Comparison of ENCODE assay signal across 20 cellular contexts in the genomic region with DNA sequence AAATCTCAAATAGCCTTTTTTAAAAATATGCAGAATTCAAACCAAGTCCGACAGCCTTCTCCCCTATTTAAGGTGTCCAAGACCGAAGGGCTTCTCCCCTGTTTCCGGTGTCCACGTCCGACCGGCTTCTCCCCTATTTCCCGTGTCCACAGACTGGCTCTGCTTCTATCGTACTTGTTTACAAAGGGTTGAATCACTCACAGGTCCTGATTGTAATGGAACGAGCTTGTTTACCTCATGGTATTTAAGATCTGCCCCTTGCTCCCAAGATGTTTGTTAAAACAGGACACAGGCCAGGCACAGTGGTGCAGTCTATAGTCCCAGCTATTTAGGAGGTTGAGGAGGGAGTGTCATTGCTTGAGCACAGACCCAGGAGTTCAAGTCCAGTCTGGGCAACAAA.
DNase-seq lines count a peak whose midpoint lies in the region; ATAC-seq, FAIRE-seq and TF ChIP-seq lines count a peak whose summit lies in the region.
"Had no signal": no experiment of that assay in that cellular context is flagged by ENCODE, and none has a peak within 500 bp of the region (broad histone marks: within the 10 kb centered on the region; RNA-seq: fewer than 3 reads in every experiment).

No MANE protein-coding gene starts in this region.

- H3K4me2 ChIP-seq in HepG2 (ENCODE audit: low read depth, low read length) (peak overlapping the region; percentile 61), neural progenitor cell (no peak overlapping the region)
- H3K4me2 ChIP-seq: A549 had no signal

- DNase-seq in Panc1 (ENCODE audit: low read depth, low spot score) (peak; percentile 35), HepG2 (ENCODE audit: low spot score) (peak; percentile 11), neural progenitor cell (ENCODE audit: low spot score) (no peak)
- DNase-seq in activated CD4-positive, alpha-beta memory T cell treated with anti-CD3 and anti-CD28 coated beads, Interleukin-2, amount 10 ng/mL, durations not matched to agents 7 days and 5 days, result no peak
- DNase-seq: AML-193; Caco-2; CD4-positive, alpha-beta T cell; DMS153; DMS79; GDM1; KG1 had no signal

- H3K9me3 ChIP-seq in Panc1 (ENCODE audit: control insufficient read depth, insufficient read depth, low read depth, low read length) (no peaks in the 10 kb centered on the region), HepG2 (ENCODE audit: low read length) (no peaks in the 10 kb centered on the region), neural progenitor cell (ENCODE audit: low read depth) (no peaks in the 10 kb centered on the region)
- H3K9me3 ChIP-seq: A549, Caco-2, HAP-1 had no signal

- in situ Hi-C loops in Panc1 (cut with HindIII; ENCODE audit: low pct_unique_long_range_greater_than_20kb, low sequenced_read_pairs) (no loop called here), HepG2 (cut with HindIII; ENCODE audit: extremely low pct_ligation_motif_present, low pct_unique_long_range_greater_than_20kb) (no loop called here)

- H3K4me3 Mint-ChIP-seq in neural progenitor cell, result no peak overlapping the region
- H3K4me3 Mint-ChIP-seq in activated CD4-positive, alpha-beta memory T cell treated with anti-CD3 and anti-CD28 coated beads, Interleukin-2, amount 10 ng/mL, durations not matched to agents 7 days and 5 days, result no peak overlapping the region
- H3K4me3 Mint-ChIP-seq: CD4-positive, alpha-beta T cell had no signal

- ATAC-seq in Panc1 (no peak), HepG2 (peak; percentile 91), GM21360 (IDR thresholded peaks at IDR 0.05; ENCODE audit: unreplicated experiment) (no peak), HG03045 (IDR thresholded peaks at IDR 0.05; ENCODE audit: unreplicated experiment) (no peak), HG03354 (IDR thresholded peaks at IDR 0.05; ENCODE audit: poor library complexity, severe bottlenecking, unreplicated experiment) (no peak)
- ATAC-seq: A549 had no signal

- H3K27me3 Mint-ChIP-seq in neural progenitor cell (ENCODE audit: insufficient read depth, low read depth), result no peaks in the 10 kb centered on the region
- H3K27me3 Mint-ChIP-seq in activated CD4-positive, alpha-beta memory T cell treated with anti-CD3 and anti-CD28 coated beads, Interleukin-2, amount 10 ng/mL, durations not matched to agents 7 days and 5 days, result no peaks in the 10 kb centered on the region
- H3K27me3 Mint-ChIP-seq: CD4-positive, alpha-beta T cell had no signal

- TF ChIP-seq EP300 in HepG2 (IDR thresholded peaks at IDR 0.05; ENCODE audit: low read depth in 2 of 2, low read length in 2 of 2) (no peak; a peak in 1 of 4 replicates), HepG2 (CRISPR knock-in tag; IDR thresholded peaks at IDR 0.05; ENCODE audit: borderline replicate concordance) (no peak)

- H3K4me3 ChIP-seq in Panc1 (ENCODE audit: low read depth in 2 of 2, low read length in 2 of 2) (peak overlapping the region in 1 of 2 experiments; percentile 31; a peak in 2 of 4 replicates), HepG2 (replicated peaks in 1 of 3; ENCODE audit: insufficient read depth in 1 of 3, low read depth in 2 of 3, low read length in 3 of 3) (peak overlapping the region in 2 of 3 experiments; percentile 26 to 33; a peak in 2 of 6 replicates), neural progenitor cell (no peak overlapping the region)
- H3K4me3 ChIP-seq: A549, HAP-1 had no signal

- H2AFZ ChIP-seq in HepG2 (ENCODE audit: low read length) (no peak overlapping the region), neural progenitor cell (replicated peaks) (no peak overlapping the region)

- H3K4me1 Mint-ChIP-seq in neural progenitor cell, result no peaks in the 10 kb centered on the region
- H3K4me1 Mint-ChIP-seq in activated CD4-positive, alpha-beta memory T cell treated with anti-CD3 and anti-CD28 coated beads, Interleukin-2, amount 10 ng/mL, durations not matched to agents 7 days and 5 days, result no peaks in the 10 kb centered on the region

- no peak for TF ChIP-seq POLR2A in HepG2 (IDR thresholded peaks at IDR 0.05; ENCODE audit: insufficient read depth in 1 of 2, low read depth in 2 of 2, low read length in 2 of 2)

- no peak for FAIRE-seq in HepG2 (lab: Jason Lieb, UNC)
- FAIRE-seq: A549, GM12892, GM18507, H1 had no signal

- H3K9me3 Mint-ChIP-seq in neural progenitor cell, result no peaks in the 10 kb centered on the region
- H3K9me3 Mint-ChIP-seq in activated CD4-positive, alpha-beta memory T cell treated with anti-CD3 and anti-CD28 coated beads, Interleukin-2, amount 10 ng/mL, durations not matched to agents 7 days and 5 days, result peaks cover 29% of the 10 kb centered on the region

- CTCF ChIA-PET in Panc1 (lab: Charles Lee) (no interaction called here), HepG2 (lab: Yijun Ruan, JAX; ENCODE audit: low intra/inter-chr PET ratio, low total read pairs) (no interaction called here)
- CTCF ChIA-PET in activated CD4-positive, alpha-beta memory T cell treated with anti-CD3 and anti-CD28 coated beads, Interleukin-2, amount 10 ng/mL, durations not matched to agents 7 days and 5 days (lab: Charles Lee), result no interaction called here

- H3K36me3 ChIP-seq in Panc1 (ENCODE audit: control insufficient read depth, insufficient read depth, low read length) (no peaks in the 10 kb centered on the region), HepG2 (replicated peaks in 1 of 2; ENCODE audit: control insufficient read depth in 1 of 2, insufficient read depth in 2 of 2, low read length in 2 of 2) (no peaks in the 10 kb centered on the region), neural progenitor cell (no peaks in the 10 kb centered on the region)
- H3K36me3 ChIP-seq: HAP-1 had no signal

- WGBS in HepG2 (ENCODE audit: low lambda C conversion rate), result 0% methylated on average over 9 of the region's 9 CpGs

- H3K4me1 ChIP-seq in Panc1 (ENCODE audit: control insufficient read depth, insufficient read depth, low read length), result no peaks in the 10 kb centered on the region
- H3K4me1 ChIP-seq in HepG2 (ENCODE audit: insufficient read depth, low read length), result peaks cover 23% of the 10 kb centered on the region
- no peaks in the 10 kb centered on the region for H3K4me1 ChIP-seq in neural progenitor cell
- H3K4me1 ChIP-seq: A549, Caco-2, HAP-1 had no signal

- no peaks in the 10 kb centered on the region for H3K27me3 ChIP-seq in Panc1 (ENCODE audit: control insufficient read depth, insufficient read depth, low read length)
- no peaks in the 10 kb centered on the region for H3K27me3 ChIP-seq in HepG2 (ENCODE audit: control insufficient read depth in 1 of 2, insufficient read depth in 2 of 2, low read length in 2 of 2)
- no peaks in the 10 kb centered on the region for H3K27me3 ChIP-seq in neural progenitor cell

- H3F3A ChIP-seq in neural progenitor cell (ENCODE audit: low read depth), result no peaks in the 10 kb centered on the region

- BruUV-seq in Panc1 (replicated peaks; lab: Mats Ljungman, UMichigan), result no TSS peak
- no TSS peak for BruUV-seq in HepG2 (replicated peaks; lab: Mats Ljungman, UMichigan)

- no peaks in the 10 kb centered on the region for H3K79me2 ChIP-seq in HepG2 (ENCODE audit: insufficient read depth, low read length)
- H3K79me2 ChIP-seq in neural progenitor cell (ENCODE audit: low read depth), result no peaks in the 10 kb centered on the region

- POLR2A ChIA-PET in Panc1 (lab: Charles Lee), result no interaction called here
- POLR2A ChIA-PET in HepG2 (lab: Yijun Ruan, JAX), result interaction anchor here (1.1 kb wide), 1 partner anchor 24 kb away, joined by 3 read pairs; no protein-coding TSS in a partner anchor
- POLR2A ChIA-PET in activated CD4-positive, alpha-beta memory T cell treated with anti-CD3 and anti-CD28 coated beads, Interleukin-2, amount 10 ng/mL, durations not matched to agents 7 days and 5 days (lab: Charles Lee), result no interaction called here

- no peak for TF ChIP-seq RAD21 in HepG2 (CRISPR knock-in tag; IDR thresholded peaks at IDR 0.05)

- H3K27ac ChIP-seq in Panc1 (ENCODE audit: low read length) (no peak overlapping the region), HepG2 (ENCODE audit: extremely low read length, insufficient read depth, low read length) (peak overlapping the region; percentile 17), neural progenitor cell (no peak overlapping the region)
- H3K27ac ChIP-seq: A549, C4-2B had no signal

- H3K9ac ChIP-seq in HepG2 (ENCODE audit: insufficient read depth, low read depth, low read length), result no peak overlapping the region
- no peak overlapping the region for H3K9ac ChIP-seq in neural progenitor cell

- H3K27ac Mint-ChIP-seq in neural progenitor cell, result peak overlapping the region; percentile 9
- no peak overlapping the region for H3K27ac Mint-ChIP-seq in activated CD4-positive, alpha-beta memory T cell treated with anti-CD3 and anti-CD28 coated beads, Interleukin-2, amount 10 ng/mL, durations not matched to agents 7 days and 5 days
- H3K27ac Mint-ChIP-seq: CD4-positive, alpha-beta T cell had no signal

- no peak for TF ChIP-seq CTCF in Panc1 (IDR thresholded peaks at IDR 0.05)
- no peak for TF ChIP-seq CTCF in HepG2 (CRISPR knock-in tag; IDR thresholded peaks at IDR 0.05)
- TF ChIP-seq CTCF in neural progenitor cell (IDR thresholded peaks at IDR 0.05), result no peak

- intact Hi-C loops in Panc1 (cut with micrococcal nuclease; ENCODE audit: unreplicated experiment), result no loop called here
- intact Hi-C loops in HepG2 (cut with micrococcal nuclease; ENCODE audit: unreplicated experiment), result loop anchor here (2.0 kb wide), 1 partner anchor 15 kb away; no protein-coding TSS in a partner anchor

- H4K20me1 ChIP-seq in HepG2 (ENCODE audit: insufficient read depth, low read length), result no peaks in the 10 kb centered on the region
- no peaks in the 10 kb centered on the region for H4K20me1 ChIP-seq in neural progenitor cell (ENCODE audit: low read depth)

- no peaks in the 10 kb centered on the region for H3K36me3 Mint-ChIP-seq in neural progenitor cell
- H3K36me3 Mint-ChIP-seq in activated CD4-positive, alpha-beta memory T cell treated with anti-CD3 and anti-CD28 coated beads, Interleukin-2, amount 10 ng/mL, durations not matched to agents 7 days and 5 days (ENCODE audit: low read depth), result no peaks in the 10 kb centered on the region

TF ChIP-seq in HepG2, 621 proteins besides CTCF, POLR2A, EP300 and RAD21 (continues in another document):
- TF ChIP-seq ZNF24 (IDR thresholded peaks at IDR 0.05) (no peak), MED1 (CRISPR knock-in tag; IDR thresholded peaks at IDR 0.05) (peak; percentile 47; the same call in 1 of the 2 replicates), PITX1 (CRISPR knock-in tag; IDR thresholded peaks at IDR 0.05) (peak; percentile 34; the same call in 1 of the 2 replicates), ZNF605 (CRISPR knock-in tag; IDR thresholded peaks at IDR 0.05) (0 out of 2 replicates have a peak, but pooled peaks have one; percentile 27), GFI1 (CRISPR knock-in tag; IDR thresholded peaks at IDR 0.05; ENCODE audit: borderline replicate concordance) (peak; percentile 66; the same call in 1 of the 2 replicates), RFXANK (CRISPR knock-in tag; IDR thresholded peaks at IDR 0.05) (no peak), FOXO1 (CRISPR knock-in tag; IDR thresholded peaks at IDR 0.05) (peak; percentile 70; the same call in 1 of the 2 replicates), CREM (IDR thresholded peaks at IDR 0.05) (peak; percentile 24; the same call in 1 of the 2 replicates), CREM (CRISPR knock-in tag; IDR thresholded peaks at IDR 0.05) (no peak), ZNF556 (CRISPR knock-in tag; IDR thresholded peaks at IDR 0.05; ENCODE audit: borderline replicate concordance) (0 out of 2 replicates have a peak, but pooled peaks have one; percentile 34), REPIN1 (CRISPR knock-in tag; IDR thresholded peaks at IDR 0.05; ENCODE audit: borderline replicate concordance, low read depth) (no peak)

Comparison
In these comparisons a context has a peak if more than half of its experiments do, and no peak if none do; other contexts are left out.
1. DNase-seq: peak in Panc1 (single experiment) and HepG2 (single experiment); none in neural progenitor cell (single experiment) and activated CD4-positive, alpha-beta memory T cell treated with anti-CD3 and anti-CD28 coated beads, Interleukin-2, amount 10 ng/mL, durations not matched to agents 7 days and 5 days (single experiment).